ENCODE assay signal across 25 cellular contexts in the genomic region with DNA sequence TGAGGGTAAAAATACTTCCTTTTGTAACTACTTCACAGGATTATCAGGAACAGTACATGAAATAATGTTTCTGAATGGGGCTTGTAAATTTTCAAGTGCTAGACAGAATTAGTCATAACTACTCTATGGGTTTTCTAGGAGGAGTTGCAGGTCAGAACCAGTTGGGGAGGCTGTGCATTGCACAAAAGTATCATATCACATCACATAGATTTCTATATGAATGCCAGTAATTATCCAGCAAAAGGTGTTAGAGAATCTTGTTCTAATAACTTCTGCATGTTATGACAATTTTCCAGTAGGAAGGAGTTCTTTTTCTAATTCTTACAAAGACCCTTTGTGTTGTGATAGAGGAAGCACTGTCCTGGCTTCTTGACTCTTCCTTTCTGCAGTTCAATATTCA.
"Had no signal": no experiment of that assay in that cellular context is flagged by ENCODE, and none has a peak within 500 bp of the region (broad histone marks: within the 10 kb centered on the region; RNA-seq: fewer than 3 reads in every experiment).

No MANE protein-coding gene starts in this region.

- H3K4me1 Mint-ChIP-seq: activated naive CD4-positive, alpha-beta T cell treated with anti-CD3 and anti-CD28 coated beads, Interleukin-2, amount 50 U/mL, for 24 hours; central memory CD8-positive, alpha-beta T cell; naive B cell; stimulated activated naive B cell treated with anti-CD40 and anti-IgM and Interleukin-4, amounts not matched to agents 10 μg/mL and 1 μg/mL and 100 μg/mL, for 72 hours had no signal

- H3K36me3 Mint-ChIP-seq: activated naive CD4-positive, alpha-beta T cell treated with anti-CD3 and anti-CD28 coated beads, Interleukin-2, amount 50 U/mL, for 24 hours; naive B cell; stimulated activated naive B cell treated with anti-CD40 and anti-IgM and Interleukin-4, amounts not matched to agents 10 μg/mL and 1 μg/mL and 100 μg/mL, for 72 hours had no signal

- H3K4me3 ChIP-seq: ascending aorta, esophagus muscularis mucosa, gastroesophageal sphincter, smooth muscle cell, vagina had no signal

- H3K36me3 ChIP-seq: ascending aorta, brain microvascular endothelial cell, esophagus muscularis mucosa, gastroesophageal sphincter, vagina, WERI-Rb-1 had no signal

- H3K9me3 ChIP-seq: ascending aorta, esophagus muscularis mucosa, gastroesophageal sphincter, vagina had no signal

- DNase-seq: activated CD4-positive, alpha-beta T cell treated with anti-CD3 and anti-CD28 coated beads, Interleukin-2, amount 50 U/mL, for 1 hour; activated CD4-positive, CD25-positive, alpha-beta regulatory T cell treated with anti-CD3 and anti-CD28 coated beads, Interleukin-2, amount 50 U/mL, for 72 hours; activated CD8-positive, alpha-beta T cell treated with anti-CD3 and anti-CD28 coated beads, Interleukin-2, amount 10 ng/mL, durations not matched to agents 7 days and 5 days; activated gamma-delta T cell treated with Interleukin-2 at 50 U/mL for 16 hours; brain microvascular endothelial cell; effector memory CD4-positive, alpha-beta T cell; head of caudate nucleus; hypothalamus; left cardiac atrium; mesenchymal stem cell; naive B cell; posterior cingulate gyrus; stimulated activated CD4-positive, alpha-beta T cell treated with anti-CD3 and anti-CD28 coated beads, Interleukin-15, amount 100 ng/mL, for 24 hours; stimulated activated naive B cell treated with anti-CD40 and anti-IgM and Interleukin-4, amounts not matched to agents 10 μg/mL and 1 μg/mL and 100 μg/mL, for 72 hours; trophoblast cell; WERI-Rb-1 had no signal

- ATAC-seq: activated CD8-positive, alpha-beta T cell treated with anti-CD3 and anti-CD28 coated beads, Interleukin-2, amount 10 ng/mL, durations not matched to agents 7 days and 5 days; gastroesophageal sphincter; left cardiac atrium; sciatic nerve; stimulated activated naive B cell treated with anti-CD40 and anti-IgM and Interleukin-4, amounts not matched to agents 10 μg/mL and 1 μg/mL and 100 μg/mL, for 72 hours had no signal

- H3K4me1 ChIP-seq: ascending aorta, esophagus muscularis mucosa, gastroesophageal sphincter, vagina had no signal

- H3K27ac Mint-ChIP-seq: activated CD8-positive, alpha-beta T cell treated with anti-CD3 and anti-CD28 coated beads, Interleukin-2, amount 10 ng/mL, durations not matched to agents 7 days and 5 days; activated naive CD4-positive, alpha-beta T cell treated with anti-CD3 and anti-CD28 coated beads, Interleukin-2, amount 50 U/mL, for 24 hours; naive B cell; stimulated activated naive B cell treated with anti-CD40 and anti-IgM and Interleukin-4, amounts not matched to agents 10 μg/mL and 1 μg/mL and 100 μg/mL, for 72 hours; T-helper 2 cell treated with Interferon-gamma antibody and Interleukin-4, amounts not matched to agents 5 μg/mL and 100 μg/mL, for 36 hours had no signal

- H3K27me3 Mint-ChIP-seq: activated naive CD4-positive, alpha-beta T cell treated with anti-CD3 and anti-CD28 coated beads, Interleukin-2, amount 50 U/mL, for 24 hours; central memory CD8-positive, alpha-beta T cell; naive B cell; stimulated activated naive B cell treated with anti-CD40 and anti-IgM and Interleukin-4, amounts not matched to agents 10 μg/mL and 1 μg/mL and 100 μg/mL, for 72 hours had no signal

- H3K27me3 ChIP-seq: ascending aorta, brain microvascular endothelial cell, esophagus muscularis mucosa, gastroesophageal sphincter, vagina had no signal

- H3K27ac ChIP-seq: ascending aorta, brain microvascular endothelial cell, esophagus muscularis mucosa, gastroesophageal sphincter, vagina, WERI-Rb-1 had no signal

- H3K4me3 Mint-ChIP-seq: activated CD8-positive, alpha-beta T cell treated with anti-CD3 and anti-CD28 coated beads, Interleukin-2, amount 10 ng/mL, durations not matched to agents 7 days and 5 days; activated naive CD4-positive, alpha-beta T cell treated with anti-CD3 and anti-CD28 coated beads, Interleukin-2, amount 50 U/mL, for 24 hours; central memory CD8-positive, alpha-beta T cell; naive B cell; stimulated activated naive B cell treated with anti-CD40 and anti-IgM and Interleukin-4, amounts not matched to agents 10 μg/mL and 1 μg/mL and 100 μg/mL, for 72 hours; T-helper 2 cell treated with Interferon-gamma antibody and Interleukin-4, amounts not matched to agents 5 μg/mL and 100 μg/mL, for 36 hours had no signal

- H3K4me2 ChIP-seq: smooth muscle cell had no signal
